In genomic region chr18:25248755-25249154, GRCh38 we compare ENCODE assay signal across 26 cellular contexts.
"Had no signal": no experiment of that assay in that cellular context is flagged by ENCODE, and none has a peak within 500 bp of the region (broad histone marks: within the 10 kb centered on the region; RNA-seq: fewer than 3 reads in every experiment).

No MANE protein-coding gene starts in this region.

- H3K27me3 ChIP-seq: brain microvascular endothelial cell, cardiac muscle cell, MG63, SJCRH30 had no signal

- H3K9me3 ChIP-seq: SJCRH30 had no signal

- H3K4me1 ChIP-seq: SJCRH30 had no signal

- H3K9me3 Mint-ChIP-seq: activated CD4-positive, alpha-beta memory T cell treated with anti-CD3 and anti-CD28 coated beads for 36 hours; activated CD4-positive, alpha-beta T cell treated with anti-CD3 and anti-CD28 coated beads, Interleukin-2, amount 10 ng/mL, durations not matched to agents 24 days and 14 days; activated naive CD4-positive, alpha-beta T cell treated with anti-CD3 and anti-CD28 coated beads, Interleukin-2, amount 10 ng/mL, durations not matched to agents 7 days and 5 days; activated naive CD8-positive, alpha-beta T cell treated with anti-CD3 and anti-CD28 coated beads for 36 hours; activated T-cell treated with anti-CD3 and anti-CD28 coated beads, Interleukin-2, amount 50 U/mL, for 4 hours; T-helper 1 cell treated with Interleukin-12 subunit alpha and Interleukin-12 subunit beta and Interleukin-4 antibody, amounts not matched to agents 30 μg/mL and 1 μg/mL, for 36 hours; WTC11 had no signal

- H3K4me3 Mint-ChIP-seq: activated CD4-positive, alpha-beta memory T cell treated with anti-CD3 and anti-CD28 coated beads for 36 hours; activated CD4-positive, alpha-beta T cell treated with anti-CD3 and anti-CD28 coated beads, Interleukin-2, amount 10 ng/mL, durations not matched to agents 24 days and 14 days; activated naive CD4-positive, alpha-beta T cell treated with anti-CD3 and anti-CD28 coated beads, Interleukin-2, amount 10 ng/mL, durations not matched to agents 7 days and 5 days; activated naive CD8-positive, alpha-beta T cell treated with anti-CD3 and anti-CD28 coated beads for 36 hours; activated T-cell treated with anti-CD3 and anti-CD28 coated beads, Interleukin-2, amount 50 U/mL, for 4 hours; activated T-helper 17 cell treated with anti-CD3 and anti-CD28 coated beads, Interleukin-2, amount 50 U/mL, for 72 hours; T-helper 1 cell treated with Interleukin-12 subunit alpha and Interleukin-12 subunit beta and Interleukin-4 antibody, amounts not matched to agents 30 μg/mL and 1 μg/mL, for 36 hours; WTC11 had no signal

- H3K27ac ChIP-seq: brain microvascular endothelial cell, KMS-11, RWPE1, SJCRH30 had no signal

- H3K36me3 Mint-ChIP-seq: activated CD4-positive, alpha-beta memory T cell treated with anti-CD3 and anti-CD28 coated beads for 36 hours; activated naive CD4-positive, alpha-beta T cell treated with anti-CD3 and anti-CD28 coated beads, Interleukin-2, amount 10 ng/mL, durations not matched to agents 7 days and 5 days; activated naive CD8-positive, alpha-beta T cell treated with anti-CD3 and anti-CD28 coated beads for 36 hours; WTC11 had no signal

- H3K4me3 ChIP-seq: cardiac muscle cell, MG63, SJCRH30 had no signal

- H3K4me1 Mint-ChIP-seq: activated CD4-positive, alpha-beta T cell treated with anti-CD3 and anti-CD28 coated beads, Interleukin-2, amount 10 ng/mL, durations not matched to agents 24 days and 14 days; activated naive CD4-positive, alpha-beta T cell treated with anti-CD3 and anti-CD28 coated beads, Interleukin-2, amount 10 ng/mL, durations not matched to agents 7 days and 5 days; activated naive CD8-positive, alpha-beta T cell treated with anti-CD3 and anti-CD28 coated beads for 36 hours; activated T-helper 17 cell treated with anti-CD3 and anti-CD28 coated beads, Interleukin-2, amount 50 U/mL, for 72 hours had no signal

- ATAC-seq: activated T-cell treated with anti-CD3 and anti-CD28 coated beads, Interleukin-2, amount 50 U/mL, for 4 hours; activated T-helper 17 cell treated with anti-CD3 and anti-CD28 coated beads, Interleukin-2, amount 50 U/mL, for 72 hours; Panc1; WTC11 had no signal

- H3K27me3 Mint-ChIP-seq: activated CD4-positive, alpha-beta memory T cell treated with anti-CD3 and anti-CD28 coated beads for 36 hours; activated CD4-positive, alpha-beta T cell treated with anti-CD3 and anti-CD28 coated beads, Interleukin-2, amount 10 ng/mL, durations not matched to agents 24 days and 14 days; activated naive CD4-positive, alpha-beta T cell treated with anti-CD3 and anti-CD28 coated beads, Interleukin-2, amount 10 ng/mL, durations not matched to agents 7 days and 5 days; activated naive CD8-positive, alpha-beta T cell treated with anti-CD3 and anti-CD28 coated beads for 36 hours had no signal

- H3K27ac Mint-ChIP-seq: activated CD4-positive, alpha-beta memory T cell treated with anti-CD3 and anti-CD28 coated beads for 36 hours; activated CD4-positive, alpha-beta T cell treated with anti-CD3 and anti-CD28 coated beads, Interleukin-2, amount 10 ng/mL, durations not matched to agents 24 days and 14 days; activated naive CD4-positive, alpha-beta T cell treated with anti-CD3 and anti-CD28 coated beads, Interleukin-2, amount 10 ng/mL, durations not matched to agents 7 days and 5 days; activated naive CD8-positive, alpha-beta T cell treated with anti-CD3 and anti-CD28 coated beads for 36 hours; activated T-helper 17 cell treated with anti-CD3 and anti-CD28 coated beads, Interleukin-2, amount 50 U/mL, for 72 hours; T-helper 1 cell treated with Interleukin-12 subunit alpha and Interleukin-12 subunit beta and Interleukin-4 antibody, amounts not matched to agents 30 μg/mL and 1 μg/mL, for 36 hours; WTC11 had no signal

- DNase-seq: activated CD4-positive, alpha-beta memory T cell treated with anti-CD3 and anti-CD28 coated beads for 36 hours; activated CD4-positive, alpha-beta T cell treated with anti-CD3 and anti-CD28 coated beads, Interleukin-2, amount 10 ng/mL, durations not matched to agents 24 days and 14 days; activated CD4-positive, CD25-positive, alpha-beta regulatory T cell treated with anti-CD3 and anti-CD28 coated beads, Interleukin-2, amount 50 U/mL, for 72 hours; activated CD8-positive, alpha-beta memory T cell treated with anti-CD3 and anti-CD28 coated beads for 24 hours; activated gamma-delta T cell treated with Interleukin-2 at 50 U/mL for 16 hours; activated naive CD4-positive, alpha-beta T cell treated with anti-CD3 and anti-CD28 coated beads, Interleukin-2, amount 10 ng/mL, durations not matched to agents 7 days and 5 days; activated naive CD8-positive, alpha-beta T cell treated with anti-CD3 and anti-CD28 coated beads for 36 hours; activated T-cell treated with anti-CD3 and anti-CD28 coated beads, Interleukin-2, amount 50 U/mL, for 4 hours; brain microvascular endothelial cell; MG63; MV-4-11; NCI-H1092 treated with DMSO at 0.1 percent for 48 hours; NCI-H1417 treated with DMSO at 0.1 percent for 48 hours; NCI-H187; NCI-H2081; NCI-H510A treated with DMSO at 0.1 percent for 48 hours; NCI-H82; Right ventricle myocardium superior; SJCRH30 had no signal

- H3K36me3 ChIP-seq: brain microvascular endothelial cell, cardiac muscle cell, MG63, SJCRH30 had no signal

- H3K9ac ChIP-seq: KMS-11 had no signal

- H3K4me2 ChIP-seq: KMS-11 had no signal
